ENCODE assay signal across 12 cellular contexts in the genomic region with DNA sequence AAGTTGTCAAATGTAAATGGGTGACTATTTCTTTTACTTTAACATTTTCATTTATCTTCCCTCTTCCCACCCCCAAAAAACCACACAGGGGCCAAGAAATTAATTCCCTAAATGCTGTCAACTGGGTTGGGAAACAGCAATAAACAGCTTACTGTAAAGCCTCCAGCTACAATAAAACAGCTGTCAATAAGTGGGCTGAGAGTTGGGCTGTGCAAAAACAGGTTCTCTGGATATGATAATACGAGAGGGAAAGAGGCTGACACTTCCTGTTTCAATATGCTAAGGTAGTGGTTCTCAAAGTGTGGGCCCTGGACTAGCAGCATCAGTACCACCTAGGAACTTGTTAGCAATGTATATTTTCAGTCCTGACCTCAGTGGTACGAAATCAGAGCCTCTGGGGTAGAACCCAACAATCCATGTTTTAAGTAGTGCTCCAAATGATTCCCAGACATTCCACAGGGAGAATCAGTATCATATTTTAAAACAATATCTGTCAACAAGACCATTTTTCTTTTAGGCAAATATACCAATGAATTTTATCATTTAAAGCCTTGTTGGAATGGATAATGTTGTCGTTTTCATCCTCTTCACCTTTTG. TPM values are rescaled to one million over a fixed set of nuclear protein-coding genes. Genes with fewer than 3 reads are reported as not detected.
DNase-seq lines count a peak whose midpoint lies in the region; ATAC-seq and TF ChIP-seq lines count a peak whose summit lies in the region.
"Had no signal": no experiment of that assay in that cellular context is flagged by ENCODE, and none has a peak within 500 bp of the region (broad histone marks: within the 10 kb centered on the region; RNA-seq: fewer than 3 reads in every experiment).

No MANE protein-coding gene starts in this region.

- H3K9me2 ChIP-seq in OCI-LY1 (ENCODE audit: low read depth, low read length): no peaks in the 10 kb centered on the region

- no peak overlapping the region for H4K8ac ChIP-seq in trophoblast cell (ENCODE audit: low read depth, low read length)

- no peak overlapping the region for H2BK12ac ChIP-seq in trophoblast cell (ENCODE audit: low read length)

- no peaks in the 10 kb centered on the region for H3K27me3 ChIP-seq in OCI-LY1 (ENCODE audit: insufficient read depth, low read length)
- H3K27me3 ChIP-seq in trophoblast cell (ENCODE audit: insufficient read depth, low read length): no peaks in the 10 kb centered on the region
- H3K27me3 ChIP-seq: ascending aorta had no signal

- WGBS in trophoblast cell (ENCODE audit: extremely low coverage, insufficient coverage, insufficient read length): no CpG with 5 or more reads among the region's 3 CpGs

- ATAC-seq in HG02610 (IDR thresholded peaks at IDR 0.05; ENCODE audit: unreplicated experiment): peak; percentile 44

- no peaks in the 10 kb centered on the region for H3K79me2 ChIP-seq in OCI-LY1 (ENCODE audit: insufficient read depth, low read length)
- H3K79me2 ChIP-seq in trophoblast cell (ENCODE audit: control insufficient read depth, insufficient read depth, low read length, poor library complexity): no peaks in the 10 kb centered on the region

- H3K23ac ChIP-seq in trophoblast cell (ENCODE audit: low read length): no peak overlapping the region

- H2BK120ac ChIP-seq in trophoblast cell (ENCODE audit: insufficient read depth, low read length, poor library complexity): no peak overlapping the region

- H3K9ac ChIP-seq in OCI-LY1 (ENCODE audit: low read length) (no peak overlapping the region; the same call in 1 of the 2 replicates), trophoblast cell (ENCODE audit: low read length) (no peak overlapping the region)

- no peak overlapping the region for H2AK5ac ChIP-seq in trophoblast cell (ENCODE audit: low read length)

- no peak for TF ChIP-seq CTCF in OCI-LY1 (IDR thresholded peaks at IDR 0.05; ENCODE audit: low read length)

- no peak overlapping the region for H3K18ac ChIP-seq in trophoblast cell (ENCODE audit: low read length)

- H3K9me3 ChIP-seq in OCI-LY1 (ENCODE audit: low read length): peaks cover 17% of the 10 kb centered on the region
- H3K9me3 ChIP-seq in trophoblast cell (ENCODE audit: insufficient read depth, low read depth, low read length): no peaks in the 10 kb centered on the region
- H3K9me3 ChIP-seq: ascending aorta had no signal

- peak overlapping the region; percentile 95 for H2AFZ ChIP-seq in OCI-LY1 (ENCODE audit: low read length)
- no peak overlapping the region for H2AFZ ChIP-seq in trophoblast cell (ENCODE audit: insufficient read depth, low read length, poor library complexity)

- DNase-seq in DMS53 (lab: John Stamatoyannopoulos, UW): peak; percentile 5
- DNase-seq in DMS53 treated with DMSO at 0.1 percent for 48 hours (lab: John Stamatoyannopoulos, UW; ENCODE audit: unreplicated experiment): no peak
- DNase-seq in pons (ENCODE audit: low spot score): peak; percentile 58
- no peak for DNase-seq in Kasumi-1 (lab: John Stamatoyannopoulos, UW)
- no peak for DNase-seq in MV-4-11 (lab: John Stamatoyannopoulos, UW)
- DNase-seq in trophoblast cell: no peak
- DNase-seq: DMS153; stimulated activated naive CD4-positive, alpha-beta T cell had no signal

- no peak overlapping the region for H4K12ac ChIP-seq in trophoblast cell (ENCODE audit: low read depth, low read length)

- no peaks in the 10 kb centered on the region for H4K20me1 ChIP-seq in OCI-LY1 (ENCODE audit: insufficient read depth, low read length)

- no peaks in the 10 kb centered on the region for H3F3A ChIP-seq in OCI-LY1 (ENCODE audit: insufficient read depth, low read length)

- H3K4ac ChIP-seq in trophoblast cell (ENCODE audit: low read depth, low read length): no peak overlapping the region

- H3K27ac ChIP-seq in OCI-LY1 (ENCODE audit: low read depth, low read length, poor library complexity, severe bottlenecking) (peak overlapping the region; percentile 67), trophoblast cell (ENCODE audit: low read depth, low read length) (no peak overlapping the region)
- H3K27ac ChIP-seq: 22Rv1, ascending aorta had no signal

- H3K4me1 ChIP-seq in OCI-LY1 (ENCODE audit: insufficient read depth, low read length, severe bottlenecking) (peaks cover 59% of the 10 kb centered on the region), trophoblast cell (ENCODE audit: control insufficient read depth in 1 of 2, insufficient read depth in 2 of 2, low read length in 2 of 2) (peaks cover 2% of the 10 kb centered on the region in 2 experiments)
- H3K4me1 ChIP-seq: ascending aorta had no signal

- no peak overlapping the region for H3K4me3 ChIP-seq in OCI-LY1 (ENCODE audit: low read depth, low read length, poor library complexity, severe bottlenecking)
- H3K4me3 ChIP-seq in trophoblast cell (ENCODE audit: low read depth, low read length): no peak overlapping the region
- H3K4me3 ChIP-seq: ascending aorta had no signal

- no peak overlapping the region for H2BK5ac ChIP-seq in trophoblast cell (ENCODE audit: low read depth, low read length, poor library complexity)

- H3K14ac ChIP-seq in trophoblast cell (ENCODE audit: low read length): no peak overlapping the region

- no peaks in the 10 kb centered on the region for H3K79me1 ChIP-seq in trophoblast cell (ENCODE audit: low read length)

- H4K91ac ChIP-seq in trophoblast cell (ENCODE audit: low read depth, low read length): no peak overlapping the region

- H3K4me2 ChIP-seq in OCI-LY1 (ENCODE audit: low read length) (peak overlapping the region; percentile 38), trophoblast cell (ENCODE audit: low read length) (no peak overlapping the region)

- peaks cover 7% of the 10 kb centered on the region; the same call in 1 of the 2 replicates for H3K36me3 ChIP-seq in OCI-LY1 (ENCODE audit: insufficient read depth, low read length)
- H3K36me3 ChIP-seq in trophoblast cell (ENCODE audit: control insufficient read depth in 1 of 2, insufficient read depth in 2 of 2, low read length in 2 of 2): no peaks in the 10 kb centered on the region
- H3K36me3 ChIP-seq: ascending aorta had no signal

RNA-seq across cellular contexts. Expression of a gene that starts 8.4 kb away (rescaled TPM):
- polyA plus RNA-seq in trophoblast cell (2013): 2.1 and 2.5 TPM in 2 replicates

Comparison
In these comparisons a context has a peak if more than half of its experiments do, and no peak if none do; other contexts are left out.
1. DNase-seq: peak in DMS53 (single experiment) and pons (single experiment); none in DMS53 treated with DMSO at 0.1 percent for 48 hours (single experiment), Kasumi-1 (0 of 2), MV-4-11 (single experiment) and trophoblast cell (0 of 2).